10 cellular contexts compared by ENCODE assay signal in the genomic region with DNA sequence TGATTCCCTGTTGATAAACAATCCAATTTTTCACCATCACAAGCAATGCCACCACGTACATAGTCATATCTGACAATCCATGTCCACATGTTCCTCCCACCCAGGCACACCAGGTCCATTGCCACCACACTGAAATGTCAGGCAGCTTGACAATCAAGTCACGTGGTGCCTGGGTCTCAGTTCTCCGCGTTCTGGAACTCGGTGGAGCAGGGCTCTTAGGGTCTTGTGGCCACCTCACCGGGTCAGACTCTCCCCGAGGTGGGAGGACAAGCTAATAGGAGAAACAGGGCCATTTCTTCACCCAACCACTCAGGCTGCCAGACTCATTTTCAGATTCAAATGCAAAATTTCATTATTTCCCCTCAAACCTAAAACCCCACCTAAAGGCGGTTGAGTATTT.
DNase-seq lines count a peak whose midpoint lies in the region; ATAC-seq and TF ChIP-seq lines count a peak whose summit lies in the region.
"Had no signal": no experiment of that assay in that cellular context is flagged by ENCODE, and none has a peak within 500 bp of the region (broad histone marks: within the 10 kb centered on the region; RNA-seq: fewer than 3 reads in every experiment).

No MANE protein-coding gene starts in this region.

- ATAC-seq in lower lobe of right lung: no peak
- no peak for ATAC-seq in GM21360 (IDR thresholded peaks at IDR 0.05; ENCODE audit: unreplicated experiment)
- ATAC-seq in HG03159 (IDR thresholded peaks at IDR 0.05; ENCODE audit: unreplicated experiment): no peak
- ATAC-seq in GM18498 (IDR thresholded peaks at IDR 0.05; ENCODE audit: unreplicated experiment): no peak

- H3K9me3 ChIP-seq in H9 (ENCODE audit: control insufficient read depth, low read depth, low read length): no peaks in the 10 kb centered on the region
- H3K9me3 ChIP-seq in mammary epithelial cell (replicated peaks; ENCODE audit: insufficient read depth, low read length): no peaks in the 10 kb centered on the region
- H3K9me3 ChIP-seq in lower lobe of right lung: no peaks in the 10 kb centered on the region
- no peaks in the 10 kb centered on the region for H3K9me3 ChIP-seq in skeletal muscle satellite cell (replicated peaks; ENCODE audit: low read length)

- H2BK5ac ChIP-seq in H9 (ENCODE audit: insufficient read length, low read length): no peak overlapping the region

- H3K9me3 Mint-ChIP-seq in H9: no peaks in the 10 kb centered on the region; a peak in 1 of 5 replicates

- H3K4me1 ChIP-seq in H9 (ENCODE audit: insufficient read depth, low read length) (peaks cover 2% of the 10 kb centered on the region; the same call in 1 of the 2 replicates), mammary epithelial cell (ENCODE audit: insufficient read depth, low read length) (peaks cover 11% of the 10 kb centered on the region), lower lobe of right lung (peaks cover 6% of the 10 kb centered on the region), skeletal muscle satellite cell (ENCODE audit: control insufficient read depth, insufficient read depth, low read length) (peaks cover 16% of the 10 kb centered on the region)

- no peak overlapping the region for H4K5ac ChIP-seq in H9 (ENCODE audit: insufficient read length, low read depth, low read length)

- intact Hi-C loops in mammary epithelial cell (cut with micrococcal nuclease) (no loop called here), lower lobe of right lung (cut with DNase I) (no loop called here)

- no peak overlapping the region for H3K4me2 ChIP-seq in H9 (ENCODE audit: insufficient read depth, insufficient read length, low read length)
- peak overlapping the region; percentile 79 for H3K4me2 ChIP-seq in mammary epithelial cell (ENCODE audit: insufficient read depth, low read depth, low read length)
- H3K4me2 ChIP-seq in skeletal muscle satellite cell (ENCODE audit: low read length): peak overlapping the region; percentile 78

- peak overlapping the region; percentile 84; the same call in 1 of the 2 replicates for H3K14ac ChIP-seq in H9 (ENCODE audit: insufficient read depth, low read length)

- no peak overlapping the region for H2BK15ac ChIP-seq in H9 (ENCODE audit: low read depth, low read length)

- H3K4me3 Mint-ChIP-seq in H9: peak overlapping the region in 1 of 2 experiments; percentile 64; a peak in 2 of 5 replicates

- no peaks in the 10 kb centered on the region for H4K20me1 ChIP-seq in H9 (ENCODE audit: control insufficient read depth, insufficient read depth, insufficient read length)
- no peaks in the 10 kb centered on the region for H4K20me1 ChIP-seq in mammary epithelial cell (ENCODE audit: insufficient read depth, low read length)

- dilution Hi-C loops in mammary epithelial cell (cut with HindIII; ENCODE audit: low sequenced_read_pairs): no loop called here

- H3K27ac Mint-ChIP-seq in H9: no peak overlapping the region

- H3K79me2 ChIP-seq in H9 (ENCODE audit: insufficient read depth, low read length) (no peaks in the 10 kb centered on the region), mammary epithelial cell (ENCODE audit: insufficient read depth, low read length) (no peaks in the 10 kb centered on the region)

- H3K9ac ChIP-seq in H9 (ENCODE audit: extremely low read depth, insufficient read length, low read length) (peak overlapping the region; percentile 29), mammary epithelial cell (ENCODE audit: insufficient read depth, low read length) (no peak overlapping the region), skeletal muscle satellite cell (ENCODE audit: low read depth, low read length) (peak overlapping the region; percentile 86)

- H3K36me3 ChIP-seq in mammary epithelial cell (ENCODE audit: insufficient read depth, low read length) (no peaks in the 10 kb centered on the region), lower lobe of right lung (no peaks in the 10 kb centered on the region), skeletal muscle satellite cell (ENCODE audit: insufficient read depth, low read length) (no peaks in the 10 kb centered on the region)

- BruUV-seq in mammary epithelial cell (replicated peaks; lab: Mats Ljungman, UMichigan): no TSS peak

- in situ Hi-C loops in mammary epithelial cell (cut with MboI; ENCODE audit: low sequenced_read_pairs in 2 of 2): no loop called here

- H3K4me3 ChIP-seq in mammary epithelial cell (replicated peaks in 1 of 3; ENCODE audit: insufficient read depth in 1 of 3, low read depth in 2 of 3, low read length in 3 of 3): peak overlapping the region in 1 of 3 experiments; percentile 39
- peak overlapping the region; percentile 42 for H3K4me3 ChIP-seq in lower lobe of right lung
- H3K4me3 ChIP-seq in skeletal muscle satellite cell (ENCODE audit: low read length): peak overlapping the region; percentile 59

- peaks cover 2 to 13% of the 10 kb centered on the region in 2 experiments for H3K4me1 Mint-ChIP-seq in H9

- H3K27me3 Mint-ChIP-seq in H9 (ENCODE audit: low read depth): peaks cover 58% of the 10 kb centered on the region

- H3K23me2 ChIP-seq in H9 (ENCODE audit: insufficient read length, low read depth, low read length, poor library complexity, severe bottlenecking): no peaks in the 10 kb centered on the region

- no peak overlapping the region for H2BK120ac ChIP-seq in H9 (ENCODE audit: low read depth, low read length, poor library complexity, severe bottlenecking)

- no CpG with 5 or more reads among the region's 8 CpGs for WGBS in H9 (ENCODE audit: extremely low coverage, insufficient read length, low lambda C conversion rate)
- 94% methylated on average over 8 of the region's 8 CpGs for WGBS in mammary epithelial cell (ENCODE audit: low coverage, missing lambda C conversion rate)

- CTCF ChIA-PET in mammary epithelial cell (lab: Charles Lee; ENCODE audit: low non-redundant PET): no interaction called here

- no peak for TF ChIP-seq CTCF in H9 (conservative IDR thresholded peaks at IDR 0.05)
- no peak for TF ChIP-seq CTCF in mammary epithelial cell (conservative IDR thresholded peaks at IDR 0.05 in 1 of 2, IDR thresholded peaks at IDR 0.05 in 1 of 2; ENCODE audit: extremely low read depth in 1 of 2, insufficient read depth in 1 of 2, low read depth in 1 of 2, low read length in 2 of 2)
- TF ChIP-seq CTCF in lower lobe of right lung (IDR thresholded peaks at IDR 0.05): no peak

- no peak overlapping the region for H3T11ph ChIP-seq in H9 (ENCODE audit: low read length)

- no peak overlapping the region for H3K23ac ChIP-seq in H9 (ENCODE audit: insufficient read length, low read depth, low read length)

- DNase-seq in H9: no peak
- DNase-seq in mammary epithelial cell: no peak
- no peak for DNase-seq in lower lobe of right lung
- no peak for DNase-seq in stimulated activated CD4-positive, alpha-beta T cell treated with anti-CD3 and anti-CD28 coated beads, Interleukin-4, amount 100 ng/mL, for 24 hours
- DNase-seq: activated CD8-positive, alpha-beta memory T cell treated with anti-CD3 and anti-CD28 coated beads for 24 hours; Kasumi-1 had no signal

- H2BK12ac ChIP-seq in H9 (ENCODE audit: insufficient read length, low read depth, low read length): no peak overlapping the region

- no peak overlapping the region for H4K91ac ChIP-seq in H9 (ENCODE audit: insufficient read length, low read depth, low read length)

- no peak overlapping the region for H3K27ac ChIP-seq in H9 (ENCODE audit: insufficient read length, low read depth, low read length)
- peak overlapping the region; percentile 22 for H3K27ac ChIP-seq in mammary epithelial cell (ENCODE audit: insufficient read depth, low read depth, low read length)
- peak overlapping the region; percentile 81 for H3K27ac ChIP-seq in lower lobe of right lung

- H3K27me3 ChIP-seq in H9 (ENCODE audit: insufficient read depth, low read length) (no peaks in the 10 kb centered on the region), mammary epithelial cell (ENCODE audit: insufficient read depth, low read length) (no peaks in the 10 kb centered on the region), lower lobe of right lung (ENCODE audit: low read depth) (peaks cover 12% of the 10 kb centered on the region), skeletal muscle satellite cell (ENCODE audit: control insufficient read depth, insufficient read depth, low read length) (no peaks in the 10 kb centered on the region)

- H2AFZ ChIP-seq in H9 (ENCODE audit: low read length) (peak overlapping the region; percentile 87), mammary epithelial cell (ENCODE audit: low read depth, low read length) (peak overlapping the region; percentile 98)

- peak overlapping the region; percentile 83 for H3K18ac ChIP-seq in H9 (ENCODE audit: insufficient read length, low read depth, low read length)

- no peaks in the 10 kb centered on the region for H3K79me1 ChIP-seq in H9 (ENCODE audit: insufficient read depth, low read depth, low read length, poor library complexity, severe bottlenecking)

- H3K36me3 Mint-ChIP-seq in H9 (ENCODE audit: insufficient read depth in 1 of 3, low read depth in 3 of 3): peaks cover 0 to 15% (median 1%) of the 10 kb centered on the region in 3 experiments; a peak in 3 of 7 replicates

- H2BK20ac ChIP-seq in H9 (ENCODE audit: low read depth, low read length, poor library complexity, severe bottlenecking): no peak overlapping the region

- no peak overlapping the region for H2AK5ac ChIP-seq in H9 (ENCODE audit: insufficient read length, low read length)

- H3K56ac ChIP-seq in H9 (ENCODE audit: insufficient read length, low read depth, low read length): no peak overlapping the region

- H4K8ac ChIP-seq in H9 (replicated peaks; ENCODE audit: insufficient read length, low read depth, low read length): no peak overlapping the region

- no peak overlapping the region; the same call in 1 of the 2 replicates for H3K4ac ChIP-seq in H9 (ENCODE audit: low read depth, low read length)
